24 cellular contexts compared by ENCODE assay signal in the genomic region with DNA sequence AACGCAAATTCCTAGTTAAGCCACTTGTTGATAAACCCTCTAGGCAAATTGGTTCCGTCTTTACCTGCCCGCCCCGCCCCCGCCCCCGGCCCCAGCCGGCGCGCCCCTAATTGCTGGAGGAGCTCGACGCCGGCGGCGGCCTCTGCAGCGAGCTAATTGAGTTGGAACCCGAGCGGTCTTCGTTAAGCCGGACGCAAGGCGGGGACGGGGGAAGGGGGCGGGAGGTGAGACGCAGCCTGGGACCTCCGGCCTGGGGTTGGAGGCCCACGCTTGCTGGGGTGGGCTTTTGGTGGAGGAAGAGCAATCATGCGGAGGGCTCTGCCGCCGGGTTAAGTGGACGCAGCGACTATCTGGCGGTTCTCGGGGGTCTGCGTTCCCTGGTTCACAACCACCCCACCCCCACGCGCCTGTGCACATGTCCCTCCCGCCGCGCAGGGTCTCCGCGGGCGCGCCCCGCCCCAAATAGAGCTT. TPM values are rescaled to one million over a fixed set of nuclear protein-coding genes. Genes with fewer than 3 reads are reported as not detected.
DNase-seq lines count a peak whose midpoint lies in the region; ATAC-seq and TF ChIP-seq lines count a peak whose summit lies in the region.
"Had no signal": no experiment of that assay in that cellular context is flagged by ENCODE, and none has a peak within 500 bp of the region (broad histone marks: within the 10 kb centered on the region; RNA-seq: fewer than 3 reads in every experiment).

No MANE protein-coding gene starts in this region.

- no peak for ATAC-seq in lung (ENCODE audit: insufficient read depth, low FRiP score)
- ATAC-seq in HG02884 (IDR thresholded peaks at IDR 0.05; ENCODE audit: unreplicated experiment): no peak
- no peak for ATAC-seq in activated CD8-positive, alpha-beta T cell treated with anti-CD3 and anti-CD28 coated beads for 36 hours
- no peak for ATAC-seq in activated CD4-positive, alpha-beta T cell treated with anti-CD3 and anti-CD28 coated beads for 36 hours
- ATAC-seq: activated CD8-positive, alpha-beta memory T cell treated with anti-CD3 and anti-CD28 coated beads, Interleukin-2, amount 10 ng/mL, durations not matched to agents 7 days and 5 days; right lobe of liver had no signal

- H3K27me3 ChIP-seq in MG63 (peaks cover 9% of the 10 kb centered on the region; the same call in 1 of the 2 replicates), lung (ENCODE audit: control insufficient read depth, insufficient read depth) (peaks cover 4% of the 10 kb centered on the region), stomach (peaks cover 10 to 97% (median 89%) of the 10 kb centered on the region in 3 donors)

- CTCF ChIA-PET in activated CD8-positive, alpha-beta T cell treated with anti-CD3 and anti-CD28 coated beads for 36 hours (lab: Charles Lee): no interaction called here
- CTCF ChIA-PET in activated CD4-positive, alpha-beta T cell treated with anti-CD3 and anti-CD28 coated beads for 36 hours (lab: Charles Lee): no interaction called here

- no peaks in the 10 kb centered on the region for H3K9me3 Mint-ChIP-seq in activated CD8-positive, alpha-beta T cell treated with anti-CD3 and anti-CD28 coated beads for 36 hours
- no peaks in the 10 kb centered on the region for H3K9me3 Mint-ChIP-seq in activated CD4-positive, alpha-beta T cell treated with anti-CD3 and anti-CD28 coated beads for 36 hours (ENCODE audit: low read depth)
- H3K9me3 Mint-ChIP-seq: activated T-helper 2 cell treated with anti-CD3 and anti-CD28 coated beads, Interferon-gamma antibody, Interleukin-2, Interleukin-4, amounts not matched to agents 10 μg/mL and 5 μg/mL and 100 μg/mL, durations not matched to agents 14 hours and 24 hours and 36 hours had no signal

- POLR2A ChIA-PET in activated CD8-positive, alpha-beta T cell treated with anti-CD3 and anti-CD28 coated beads for 36 hours (lab: Charles Lee): no interaction called here
- POLR2A ChIA-PET in activated CD4-positive, alpha-beta T cell treated with anti-CD3 and anti-CD28 coated beads for 36 hours (lab: Charles Lee): no interaction called here

- no peak for TF ChIP-seq CTCF in lung (IDR thresholded peaks at IDR 0.05; ENCODE audit: control extremely low read depth, extremely low read depth)
- no peak for TF ChIP-seq CTCF in stomach (IDR thresholded peaks at IDR 0.05)
- TF ChIP-seq CTCF in activated CD8-positive, alpha-beta T cell treated with anti-CD3 and anti-CD28 coated beads for 36 hours (IDR thresholded peaks at IDR 0.05): no peak

- H3K4me1 Mint-ChIP-seq in activated CD8-positive, alpha-beta T cell treated with anti-CD3 and anti-CD28 coated beads for 36 hours (ENCODE audit: low read depth): peaks cover 3% of the 10 kb centered on the region
- peaks cover 5% of the 10 kb centered on the region for H3K4me1 Mint-ChIP-seq in activated CD4-positive, alpha-beta T cell treated with anti-CD3 and anti-CD28 coated beads for 36 hours
- H3K4me1 Mint-ChIP-seq: activated CD8-positive, alpha-beta memory T cell treated with anti-CD3 and anti-CD28 coated beads, Interleukin-2, amount 10 ng/mL, durations not matched to agents 7 days and 5 days had no signal

- peak overlapping the region in 1 of 2 donors; percentile 39 for H3K27ac ChIP-seq in lung (ENCODE audit: low read depth in 1 of 2, low read length in 1 of 2)
- peak overlapping the region; percentile 83 to 99 (median 91) for H3K27ac ChIP-seq in stomach
- H3K27ac ChIP-seq: HL-60, neutrophil, right lobe of liver had no signal

- WGBS in lung, 2 donors: 5 to 8% methylated on average over 29 to 44 of the region's 44 CpGs
- 4 to 26% (median 9%) methylated on average over 9 to 44 of the region's 44 CpGs for WGBS in stomach, 5 donors

- H3K27me3 Mint-ChIP-seq in activated CD8-positive, alpha-beta T cell treated with anti-CD3 and anti-CD28 coated beads for 36 hours: peaks cover 75% of the 10 kb centered on the region
- peaks cover 70% of the 10 kb centered on the region for H3K27me3 Mint-ChIP-seq in activated CD4-positive, alpha-beta T cell treated with anti-CD3 and anti-CD28 coated beads for 36 hours

- H3K36me3 Mint-ChIP-seq in activated CD8-positive, alpha-beta T cell treated with anti-CD3 and anti-CD28 coated beads for 36 hours (ENCODE audit: low read depth): no peaks in the 10 kb centered on the region
- H3K36me3 Mint-ChIP-seq in activated CD4-positive, alpha-beta T cell treated with anti-CD3 and anti-CD28 coated beads for 36 hours (ENCODE audit: low read depth): no peaks in the 10 kb centered on the region
- H3K36me3 Mint-ChIP-seq: activated CD8-positive, alpha-beta memory T cell treated with anti-CD3 and anti-CD28 coated beads, Interleukin-2, amount 10 ng/mL, durations not matched to agents 7 days and 5 days had no signal

- no peak overlapping the region for H3K4me3 Mint-ChIP-seq in activated CD8-positive, alpha-beta T cell treated with anti-CD3 and anti-CD28 coated beads for 36 hours
- no peak overlapping the region for H3K4me3 Mint-ChIP-seq in activated CD4-positive, alpha-beta T cell treated with anti-CD3 and anti-CD28 coated beads for 36 hours
- H3K4me3 Mint-ChIP-seq: activated CD8-positive, alpha-beta memory T cell treated with anti-CD3 and anti-CD28 coated beads, Interleukin-2, amount 10 ng/mL, durations not matched to agents 7 days and 5 days had no signal

- no peak for DNase-seq in MG63
- peak; percentile 79 for DNase-seq in ecto neural progenitor cell (ENCODE audit: low spot score)
- no peak for DNase-seq in lung (ENCODE audit: low spot score)
- no peak for DNase-seq in stomach
- DNase-seq in activated CD8-positive, alpha-beta T cell treated with anti-CD3 and anti-CD28 coated beads for 36 hours: no peak
- DNase-seq in activated CD4-positive, alpha-beta T cell treated with anti-CD3 and anti-CD28 coated beads for 36 hours: no peak
- no peak for DNase-seq in NCI-H1436 (lab: John Stamatoyannopoulos, UW)
- DNase-seq: activated CD4-positive, CD25-positive, alpha-beta regulatory T cell treated with anti-CD3 and anti-CD28 coated beads, Interleukin-2, amount 50 U/mL, for 72 hours; activated CD8-positive, alpha-beta memory T cell treated with anti-CD3 and anti-CD28 coated beads, Interleukin-2, amount 10 ng/mL, durations not matched to agents 7 days and 5 days; AML-193; Caco-2; effector memory CD4-positive, alpha-beta T cell; EL; kidney; MV-4-11; NCI-H2081; NCI-H524; right lobe of liver; stimulated activated CD4-positive, alpha-beta T cell treated with anti-CD3 and anti-CD28 coated beads, Interleukin-1b, Interleukin-23, amount 100 ng/mL, for 48 hours; T-helper 9 cell had no signal

- no peak overlapping the region for H3K27ac Mint-ChIP-seq in activated CD8-positive, alpha-beta T cell treated with anti-CD3 and anti-CD28 coated beads for 36 hours
- no peak overlapping the region for H3K27ac Mint-ChIP-seq in activated CD4-positive, alpha-beta T cell treated with anti-CD3 and anti-CD28 coated beads for 36 hours
- H3K27ac Mint-ChIP-seq: activated T-helper 2 cell treated with anti-CD3 and anti-CD28 coated beads, Interferon-gamma antibody, Interleukin-2, Interleukin-4, amounts not matched to agents 10 μg/mL and 5 μg/mL and 100 μg/mL, durations not matched to agents 14 hours and 24 hours and 36 hours had no signal

- intact Hi-C loops in stomach (cut with DNase I; ENCODE audit: low total_unique reads): no loop called here
- intact Hi-C loops in activated CD8-positive, alpha-beta T cell treated with anti-CD3 and anti-CD28 coated beads for 36 hours (cut with micrococcal nuclease): no loop called here
- intact Hi-C loops in activated CD4-positive, alpha-beta T cell treated with anti-CD3 and anti-CD28 coated beads for 36 hours (cut with DNase I, micrococcal nuclease): loop anchor here (1.0 to 5.0 kb wide), 3 partner anchors 17 to 210 kb away; no protein-coding TSS in a partner anchor

- peaks cover 0 to 2% of the 10 kb centered on the region in 2 donors for H3K4me1 ChIP-seq in lung (ENCODE audit: control insufficient read depth in 2 of 2, insufficient read depth in 2 of 2, low read length in 2 of 2)
- peaks cover 0 to 46% (median 12%) of the 10 kb centered on the region in 4 donors for H3K4me1 ChIP-seq in stomach
- H3K4me1 ChIP-seq: Caco-2, right lobe of liver had no signal

- peak overlapping the region; percentile 27 for H3K4me3 ChIP-seq in MG63
- peak overlapping the region; percentile 25 for H3K4me3 ChIP-seq in lung
- peak overlapping the region; percentile 31 to 48 (median 44) for H3K4me3 ChIP-seq in stomach
- H3K4me3 ChIP-seq: right lobe of liver had no signal

- TF ChIP-seq EP300 in stomach (IDR thresholded peaks at IDR 0.05): no peak

- no peaks in the 10 kb centered on the region for H3K9me3 ChIP-seq in MG63
- H3K9me3 ChIP-seq in lung (ENCODE audit: control insufficient read depth in 2 of 2, insufficient read depth in 1 of 2, low read length in 1 of 2): peaks cover 0 to 3% of the 10 kb centered on the region in 2 donors
- H3K9me3 ChIP-seq in stomach: no peaks in the 10 kb centered on the region
- H3K9me3 ChIP-seq: Caco-2, neutrophil, right lobe of liver had no signal

- TF ChIP-seq POLR2A in stomach (IDR thresholded peaks at IDR 0.05): no peak

- H3K36me3 ChIP-seq in MG63: peaks cover 59% of the 10 kb centered on the region
- no peaks in the 10 kb centered on the region for H3K36me3 ChIP-seq in lung (ENCODE audit: control insufficient read depth in 2 of 2, insufficient read depth in 2 of 2, low read length in 2 of 2)
- H3K36me3 ChIP-seq in stomach: no peaks in the 10 kb centered on the region
- H3K36me3 ChIP-seq: neutrophil, right lobe of liver had no signal

RNA-seq across cellular contexts. Expression of a gene that starts 12.7 kb away (rescaled TPM):
- 8.9 and 13.0 TPM in 2 replicates for total RNA-seq in MG63 (2014; rRNA removed; shearing (Covaris generic); ENCODE audit: low replicate concordance)
- 10 to 100 TPM; 25.7 to 34.4 TPM for total RNA-seq in lung
- polyA plus RNA-seq in lung: 10 to 100 TPM; 12.2 to 12.5 TPM
- 10 to 100 TPM; 18.4 to 37.9 (median 26.9) TPM for total RNA-seq in stomach
- polyA plus RNA-seq in stomach: 10 to 100 TPM; 15.7 to 18.2 (median 17.7) TPM
- not detected for total RNA-seq in activated CD8-positive, alpha-beta T cell treated with anti-CD3 and anti-CD28 coated beads for 36 hours
- total RNA-seq in activated CD4-positive, alpha-beta T cell treated with anti-CD3 and anti-CD28 coated beads for 36 hours: not detected
- total RNA-seq: activated CD8-positive, alpha-beta memory T cell treated with anti-CD3 and anti-CD28 coated beads, Interleukin-2, amount 10 ng/mL, durations not matched to agents 7 days and 5 days; activated T-helper 2 cell treated with anti-CD3 and anti-CD28 coated beads, Interferon-gamma antibody, Interleukin-2, Interleukin-4, amounts not matched to agents 10 μg/mL and 5 μg/mL and 100 μg/mL, durations not matched to agents 14 hours and 24 hours and 36 hours had no signal

RNA-seq across cellular contexts. Expression of a gene that starts 57.4 kb away (rescaled TPM):
- total RNA-seq in MG63 (2014; rRNA removed; shearing (Covaris generic); ENCODE audit: low replicate concordance): 40.8 and 43.8 TPM in 2 replicates
- total RNA-seq in lung (10 to 100 TPM; 23.3 to 28.5 TPM), stomach (10 to 100 TPM in 2 of 5 donors, 1 to 10 TPM in 3; 3.5 to 23.1 (median 8.0) TPM)
- polyA plus RNA-seq in lung (1 to 10 TPM; 9.4 to 9.9 TPM), stomach (10 to 100 TPM in 1 of 3 donors, 1 to 10 TPM in 2; 4.8 to 13.0 (median 7.0) TPM)
- total RNA-seq in activated CD8-positive, alpha-beta T cell treated with anti-CD3 and anti-CD28 coated beads for 36 hours: 10 to 100 TPM; 19.3 to 22.3 TPM
- total RNA-seq in activated CD4-positive, alpha-beta T cell treated with anti-CD3 and anti-CD28 coated beads for 36 hours: 10 to 100 TPM; 21.2 to 22.1 TPM

Comparison
In these comparisons a context has a peak if more than half of its experiments do, and no peak if none do; other contexts are left out.
1. intact Hi-C loops: an anchor here in activated CD4-positive, alpha-beta T cell treated with anti-CD3 and anti-CD28 coated beads for 36 hours (1.0 to 5.0 kb wide); none called in stomach and activated CD8-positive, alpha-beta T cell treated with anti-CD3 and anti-CD28 coated beads for 36 hours.